1 cellular context compared by ENCODE assay signal in genomic region chr1:61641578-61642336, GRCh38.
TF ChIP-seq lines count a peak whose summit lies in the region.

No MANE protein-coding gene starts in this region.

TF ChIP-seq in K562, 482 proteins besides CTCF, POLR2A, EP300 and RAD21 (continued from another document):
- 0 out of 4 replicates have a peak, but pooled peaks of 1 of the 2 experiments have one; percentile 18 for TF ChIP-seq UBTF (IDR thresholded peaks at IDR 0.05; ENCODE audit: borderline replicate concordance in 1 of 2, low read depth in 2 of 2, low read length in 2 of 2)
- TF ChIP-seq TOE1 (IDR thresholded peaks at IDR 0.05; ENCODE audit: borderline replicate concordance): no peak
- no peak for TF ChIP-seq TOE1 (CRISPR knock-in tag; IDR thresholded peaks at IDR 0.05; ENCODE audit: borderline replicate concordance, low read depth)
- peak; percentile 45; the same call in 1 of the 2 replicates for TF ChIP-seq ZFX (CRISPR knock-in tag; IDR thresholded peaks at IDR 0.05)
- TF ChIP-seq ID3 (CRISPR knock-in tag; IDR thresholded peaks at IDR 0.05): no peak
- no peak for TF ChIP-seq ID3 (tag; IDR thresholded peaks at IDR 0.05)
- no peak for TF ChIP-seq HOXB6 (CRISPR knock-in tag; IDR thresholded peaks at IDR 0.05; ENCODE audit: borderline replicate concordance)
- no peak for TF ChIP-seq ATF3 (IDR thresholded peaks at IDR 0.05)
- TF ChIP-seq ATF3 (CRISPR knock-in tag; conservative IDR thresholded peaks at IDR 0.05): no peak
- TF ChIP-seq BRD9 (IDR thresholded peaks at IDR 0.05; ENCODE audit: low read depth, partially characterized antibody): peak; percentile 53
- TF ChIP-seq HDAC3 (IDR thresholded peaks at IDR 0.05; ENCODE audit: borderline replicate concordance, partially characterized antibody): no peak
- TF ChIP-seq YY1 (IDR thresholded peaks at IDR 0.05; ENCODE audit: borderline replicate concordance in 1 of 3, control insufficient read depth in 1 of 3, extremely low read depth in 1 of 3, insufficient read depth in 3 of 3, insufficient read length in 1 of 3, insufficient replicate concordance in 2 of 3, low read depth in 1 of 3, low read length in 2 of 3): peak in 1 of 3 experiments; percentile 37
- TF ChIP-seq CCNT2 (IDR thresholded peaks at IDR 0.05; ENCODE audit: borderline replicate concordance, extremely low read depth, insufficient read length, low read depth, low read length): no peak
- no peak for TF ChIP-seq FOXA1 (IDR thresholded peaks at IDR 0.05; ENCODE audit: borderline replicate concordance)
- peak; percentile 24; the same call in 1 of the 2 replicates for TF ChIP-seq ZNF384 (IDR thresholded peaks at IDR 0.05; ENCODE audit: low read depth, low read length)
- TF ChIP-seq SMC3 (conservative IDR thresholded peaks at IDR 0.05; ENCODE audit: insufficient read depth, low read depth, low read length): 0 out of 2 replicates have a peak, but pooled peaks have one; percentile 58
- TF ChIP-seq MBD1 (CRISPR knock-in tag; IDR thresholded peaks at IDR 0.05): peak; percentile 74; the same call in 1 of the 2 replicates
- TF ChIP-seq XRCC5 (IDR thresholded peaks at IDR 0.05; ENCODE audit: low read depth, low read length): 0 out of 2 replicates have a peak, but pooled peaks have one; percentile 59
- TF ChIP-seq VEZF1 (CRISPR knock-in tag; IDR thresholded peaks at IDR 0.05): peak; percentile 30; the same call in 1 of the 2 replicates
- no peak for TF ChIP-seq GABPA (tag; conservative IDR thresholded peaks at IDR 0.05; ENCODE audit: low read depth)
- peak; percentile 89 for TF ChIP-seq CTCFL (IDR thresholded peaks at IDR 0.05; ENCODE audit: borderline replicate concordance, insufficient read depth, low read depth, low read length, poor library complexity, severe bottlenecking)
- TF ChIP-seq POLR2AphosphoS2 (IDR thresholded peaks at IDR 0.05; ENCODE audit: low read length): no peak
- TF ChIP-seq KDM5B (IDR thresholded peaks at IDR 0.05; ENCODE audit: insufficient replicate concordance, low read depth, low read length): no peak
- 0 out of 2 replicates have a peak, but pooled peaks have one; percentile 46 for TF ChIP-seq CC2D1A (IDR thresholded peaks at IDR 0.05)
- peak in 1 of 2 experiments; percentile 94; a peak in 2 of 4 replicates for TF ChIP-seq MLLT1 (IDR thresholded peaks at IDR 0.05)
- 0 out of 4 replicates have a peak, but pooled peaks of 1 of the 2 experiments have one; percentile 14 for TF ChIP-seq HDAC1 (IDR thresholded peaks at IDR 0.05)
- 0 out of 4 replicates have a peak, but pooled peaks of 1 of the 2 experiments have one; percentile 29 for TF ChIP-seq MAZ (CRISPR knock-in tag; conservative IDR thresholded peaks at IDR 0.05 in 1 of 2, IDR thresholded peaks at IDR 0.05 in 1 of 2)
- TF ChIP-seq BHLHE40 (IDR thresholded peaks at IDR 0.05; ENCODE audit: low read length): no peak
- no peak for TF ChIP-seq BCOR (IDR thresholded peaks at IDR 0.05)
- TF ChIP-seq CBFB (CRISPR knock-in tag; IDR thresholded peaks at IDR 0.05): no peak
- TF ChIP-seq RBM15 (IDR thresholded peaks at IDR 0.05; ENCODE audit: insufficient read depth, low read length): no peak
- TF ChIP-seq ZBTB33 (CRISPR knock-in tag; IDR thresholded peaks at IDR 0.05): peak; percentile 88
- 0 out of 2 replicates have a peak, but pooled peaks have one; percentile 73 for TF ChIP-seq THRAP3 (IDR thresholded peaks at IDR 0.05; ENCODE audit: borderline replicate concordance)
- TF ChIP-seq ZBTB49 (CRISPR knock-in tag; IDR thresholded peaks at IDR 0.05; ENCODE audit: borderline replicate concordance): no peak
- TF ChIP-seq CREM (IDR thresholded peaks at IDR 0.05; ENCODE audit: low read depth): 0 out of 2 replicates have a peak, but pooled peaks have one; percentile 22
- TF ChIP-seq HNRNPLL (IDR thresholded peaks at IDR 0.05; ENCODE audit: low read depth, low read length, poor library complexity, severe bottlenecking): peak; percentile 29
